ENCODE assay signal across 18 cellular contexts in genomic region chr6:167058261-167058660, GRCh38.
"Had no signal": no experiment of that assay in that cellular context is flagged by ENCODE, and none has a peak within 500 bp of the region (broad histone marks: within the 10 kb centered on the region; RNA-seq: fewer than 3 reads in every experiment).

No MANE protein-coding gene starts in this region.

- H3K36me3 ChIP-seq: neural progenitor cell, transverse colon had no signal

- H2AFZ ChIP-seq: neural progenitor cell, parathyroid adenoma had no signal

- ATAC-seq: activated CD4-positive, alpha-beta T cell treated with anti-CD3 and anti-CD28 coated beads for 36 hours; activated CD8-positive, alpha-beta T cell treated with anti-CD3 and anti-CD28 coated beads for 36 hours; activated T-cell treated with anti-CD3 and anti-CD28 coated beads, Interleukin-2, amount 50 U/mL, for 72 hours; body of pancreas; foreskin keratinocyte; stimulated activated effector memory CD8-positive, alpha-beta T cell treated with anti-CD3 and anti-CD28 coated beads, Interleukin-12 subunit alpha, Interleukin-12 subunit beta, amount 100 ng/mL, for 72 hours had no signal

- H3K4me2 ChIP-seq: neural progenitor cell had no signal

- H3K27ac ChIP-seq: body of pancreas, foreskin keratinocyte, neural progenitor cell, parathyroid adenoma, transverse colon, VCaP had no signal

- H3K9me3 ChIP-seq: body of pancreas, transverse colon had no signal

- DNase-seq: activated CD4-positive, alpha-beta T cell treated with anti-CD3 and anti-CD28 coated beads for 36 hours; activated CD8-positive, alpha-beta memory T cell treated with anti-CD3 and anti-CD28 coated beads, Interleukin-2, amount 50 U/mL, for 4 hours; activated CD8-positive, alpha-beta T cell treated with anti-CD3 and anti-CD28 coated beads for 36 hours; activated gamma-delta T cell treated with Interleukin-2 at 50 U/mL for 16 hours; activated naive CD8-positive, alpha-beta T cell treated with anti-CD3 and anti-CD28 coated beads for 36 hours; activated T-cell treated with anti-CD3 and anti-CD28 coated beads, Interleukin-2, amount 50 U/mL, for 72 hours; body of pancreas; dermis blood vessel endothelial cell; erythroblast; foreskin keratinocyte; head of caudate nucleus; islet precursor cell; retina; transverse colon had no signal

- H3K79me2 ChIP-seq: parathyroid adenoma had no signal

- H3K4me1 ChIP-seq: body of pancreas, foreskin keratinocyte, neural progenitor cell, parathyroid adenoma, transverse colon had no signal

- H3K27me3 ChIP-seq: body of pancreas, foreskin keratinocyte, neural progenitor cell, transverse colon had no signal

- H3K4me3 ChIP-seq: body of pancreas, neural progenitor cell, transverse colon had no signal
